Comparison of ENCODE assay signal across 25 cellular contexts in the genomic region with DNA sequence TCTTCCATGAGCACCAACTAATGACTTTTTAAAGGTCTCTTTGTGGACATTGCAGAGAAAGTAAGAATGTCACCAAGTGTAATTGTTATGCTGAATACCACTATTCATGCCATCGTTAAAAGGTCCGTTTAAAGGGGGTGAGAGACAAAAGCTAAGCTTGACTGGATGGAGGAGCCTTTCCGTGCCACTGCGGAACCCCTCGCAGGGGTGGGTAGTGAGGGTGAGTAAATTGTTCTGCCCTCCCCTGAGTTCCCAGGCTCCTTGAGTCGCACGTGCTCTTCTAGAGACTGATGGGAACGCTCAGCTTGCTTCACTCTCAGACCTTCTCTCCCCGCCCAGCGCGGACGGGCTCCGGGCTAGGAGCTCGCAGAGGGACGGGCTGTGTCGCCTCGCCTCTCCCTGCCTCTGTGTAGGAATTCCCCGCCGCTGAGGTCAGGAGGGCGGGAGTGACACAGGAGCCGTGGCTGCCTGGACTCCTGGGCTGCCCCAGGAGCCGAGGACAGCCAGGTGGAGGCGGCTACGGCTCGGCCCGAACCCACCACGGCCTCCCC.
DNase-seq lines count a peak whose midpoint lies in the region; ATAC-seq, FAIRE-seq and TF ChIP-seq lines count a peak whose summit lies in the region.
"Had no signal": no experiment of that assay in that cellular context is flagged by ENCODE, and none has a peak within 500 bp of the region (broad histone marks: within the 10 kb centered on the region; RNA-seq: fewer than 3 reads in every experiment).

No MANE protein-coding gene starts in this region.

- peak; percentile 69 for DNase-seq in H7
- peak; percentile 71 for DNase-seq in WTC11 (ENCODE audit: low spot score)
- peak; percentile 92 for DNase-seq in iPS DF 19.7 (ENCODE audit: low read depth, low spot score)
- DNase-seq in pons (ENCODE audit: low spot score) = peak; percentile 57
- DNase-seq in GM19239 (ENCODE audit: insufficient read length, low spot score) = no peak
- DNase-seq in GM12892 (ENCODE audit: insufficient read length) = no peak
- no peak for DNase-seq in omental fat pad (ENCODE audit: low spot score)
- DNase-seq: activated naive CD4-positive, alpha-beta T cell treated with Interleukin-2 at 50 U/mL for 16 hours; Caco-2; DMS79 treated with DMSO at 0.1 percent for 48 hours; effector CD8-positive, alpha-beta T cell; heart left ventricle; mesendoderm; NCI-H1694; NCI-H524; PC-3; SHP77 treated with DMSO at 0.1 percent for 48 hours; small intestine; stimulated activated CD4-positive, alpha-beta T cell treated with anti-CD3 and anti-CD28 coated beads, Interleukin-1b, Interleukin-23, amount 100 ng/mL, for 48 hours; T1000; WERI-Rb-1 had no signal

- FAIRE-seq in GM19239 (lab: Jason Lieb, UNC) = no peak
- FAIRE-seq in GM12892 (lab: Jason Lieb, UNC) = no peak
- FAIRE-seq: colon, small intestine had no signal

- peaks cover 54% of the 10 kb centered on the region for H3K4me1 Mint-ChIP-seq in WTC11

- TF ChIP-seq CTCF in WTC11 (IDR thresholded peaks at IDR 0.05) = no peak
- TF ChIP-seq CTCF in omental fat pad (IDR thresholded peaks at IDR 0.05) = no peak

- TF ChIP-seq POLR2A in GM12892 (IDR thresholded peaks at IDR 0.05; ENCODE audit: low read depth, low read length) = no peak

- no peaks in the 10 kb centered on the region; the same call in 1 of the 2 replicates for H3K36me3 ChIP-seq in H7 (replicated peaks; ENCODE audit: control insufficient read depth, insufficient read depth, low read length)
- H3K36me3 ChIP-seq: adrenal gland, breast epithelium, WERI-Rb-1 had no signal

- H3K27me3 Mint-ChIP-seq in WTC11 (ENCODE audit: low read depth) = peaks cover 8% of the 10 kb centered on the region; the same call in 1 of the 2 replicates

- H3K4me3 ChIP-seq in H7 (ENCODE audit: insufficient read depth, low read depth, low read length) = no peak overlapping the region
- H3K4me3 ChIP-seq: adrenal gland, breast epithelium, heart left ventricle had no signal

- no peaks in the 10 kb centered on the region for H3K27me3 ChIP-seq in H7 (ENCODE audit: control insufficient read depth, insufficient read depth, low read length)
- H3K27me3 ChIP-seq: adrenal gland, breast epithelium, heart left ventricle had no signal

- peaks cover 33% of the 10 kb centered on the region for H3K9me3 Mint-ChIP-seq in WTC11

- peak overlapping the region; percentile 11; the same call in 1 of the 2 replicates for H3K27ac Mint-ChIP-seq in WTC11

- peaks cover 22% of the 10 kb centered on the region for H3K36me3 Mint-ChIP-seq in WTC11

- H3K4me3 Mint-ChIP-seq in WTC11 = no peak overlapping the region

- CTCF ChIA-PET in WTC11 (lab: Charles Lee) = interaction anchor here (1.1 kb wide), 1 partner anchor 21 kb away, joined by 3 read pairs; no protein-coding TSS in a partner anchor

- peak; percentile 85 for ATAC-seq in WTC11
- no peak for ATAC-seq in omental fat pad (ENCODE audit: low FRiP score)
- ATAC-seq: left lobe of liver, PC-3 had no signal

- POLR2A ChIA-PET in WTC11 (lab: Charles Lee) = interaction anchor here (0.8 kb wide), 1 partner anchor 14 kb away, joined by 3 read pairs; no protein-coding TSS in a partner anchor

TF ChIP-seq in WTC11, 78 proteins besides CTCF, POLR2A, EP300 and RAD21 (continues in another document):
- TF ChIP-seq ZNF671 (CRISPR knock-in tag; IDR thresholded peaks at IDR 0.05) = no peak
- TF ChIP-seq, protein P1, sequence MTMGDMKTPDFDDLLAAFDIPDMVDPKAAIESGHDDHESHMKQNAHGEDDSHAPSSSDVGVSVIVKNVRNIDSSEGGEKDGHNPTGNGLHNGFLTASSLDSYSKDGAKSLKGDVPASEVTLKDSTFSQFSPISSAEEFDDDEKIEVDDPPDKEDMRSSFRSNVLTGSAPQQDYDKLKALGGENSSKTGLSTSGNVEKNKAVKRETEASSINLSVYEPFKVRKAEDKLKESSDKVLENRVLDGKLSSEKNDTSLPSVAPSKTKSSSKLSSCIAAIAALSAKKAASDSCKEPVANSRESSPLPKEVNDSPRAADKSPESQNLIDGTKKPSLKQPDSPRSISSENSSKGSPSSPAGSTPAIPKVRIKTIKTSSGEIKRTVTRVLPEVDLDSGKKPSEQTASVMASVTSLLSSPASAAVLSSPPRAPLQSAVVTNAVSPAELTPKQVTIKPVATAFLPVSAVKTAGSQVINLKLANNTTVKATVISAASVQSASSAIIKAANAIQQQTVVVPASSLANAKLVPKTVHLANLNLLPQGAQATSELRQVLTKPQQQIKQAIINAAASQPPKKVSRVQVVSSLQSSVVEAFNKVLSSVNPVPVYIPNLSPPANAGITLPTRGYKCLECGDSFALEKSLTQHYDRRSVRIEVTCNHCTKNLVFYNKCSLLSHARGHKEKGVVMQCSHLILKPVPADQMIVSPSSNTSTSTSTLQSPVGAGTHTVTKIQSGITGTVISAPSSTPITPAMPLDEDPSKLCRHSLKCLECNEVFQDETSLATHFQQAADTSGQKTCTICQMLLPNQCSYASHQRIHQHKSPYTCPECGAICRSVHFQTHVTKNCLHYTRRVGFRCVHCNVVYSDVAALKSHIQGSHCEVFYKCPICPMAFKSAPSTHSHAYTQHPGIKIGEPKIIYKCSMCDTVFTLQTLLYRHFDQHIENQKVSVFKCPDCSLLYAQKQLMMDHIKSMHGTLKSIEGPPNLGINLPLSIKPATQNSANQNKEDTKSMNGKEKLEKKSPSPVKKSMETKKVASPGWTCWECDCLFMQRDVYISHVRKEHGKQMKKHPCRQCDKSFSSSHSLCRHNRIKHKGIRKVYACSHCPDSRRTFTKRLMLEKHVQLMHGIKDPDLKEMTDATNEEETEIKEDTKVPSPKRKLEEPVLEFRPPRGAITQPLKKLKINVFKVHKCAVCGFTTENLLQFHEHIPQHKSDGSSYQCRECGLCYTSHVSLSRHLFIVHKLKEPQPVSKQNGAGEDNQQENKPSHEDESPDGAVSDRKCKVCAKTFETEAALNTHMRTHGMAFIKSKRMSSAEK (CRISPR knock-in tag; IDR thresholded peaks at IDR 0.05; ENCODE audit: borderline replicate concordance) = 0 out of 2 replicates have a peak, but pooled peaks have one; percentile 69
- TF ChIP-seq, protein P2, sequence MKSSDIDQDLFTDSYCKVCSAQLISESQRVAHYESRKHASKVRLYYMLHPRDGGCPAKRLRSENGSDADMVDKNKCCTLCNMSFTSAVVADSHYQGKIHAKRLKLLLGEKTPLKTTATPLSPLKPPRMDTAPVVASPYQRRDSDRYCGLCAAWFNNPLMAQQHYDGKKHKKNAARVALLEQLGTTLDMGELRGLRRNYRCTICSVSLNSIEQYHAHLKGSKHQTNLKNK (CRISPR knock-in tag; IDR thresholded peaks at IDR 0.05) = peak; percentile 75; the same call in 1 of the 2 replicates
- TF ChIP-seq, protein P3, sequence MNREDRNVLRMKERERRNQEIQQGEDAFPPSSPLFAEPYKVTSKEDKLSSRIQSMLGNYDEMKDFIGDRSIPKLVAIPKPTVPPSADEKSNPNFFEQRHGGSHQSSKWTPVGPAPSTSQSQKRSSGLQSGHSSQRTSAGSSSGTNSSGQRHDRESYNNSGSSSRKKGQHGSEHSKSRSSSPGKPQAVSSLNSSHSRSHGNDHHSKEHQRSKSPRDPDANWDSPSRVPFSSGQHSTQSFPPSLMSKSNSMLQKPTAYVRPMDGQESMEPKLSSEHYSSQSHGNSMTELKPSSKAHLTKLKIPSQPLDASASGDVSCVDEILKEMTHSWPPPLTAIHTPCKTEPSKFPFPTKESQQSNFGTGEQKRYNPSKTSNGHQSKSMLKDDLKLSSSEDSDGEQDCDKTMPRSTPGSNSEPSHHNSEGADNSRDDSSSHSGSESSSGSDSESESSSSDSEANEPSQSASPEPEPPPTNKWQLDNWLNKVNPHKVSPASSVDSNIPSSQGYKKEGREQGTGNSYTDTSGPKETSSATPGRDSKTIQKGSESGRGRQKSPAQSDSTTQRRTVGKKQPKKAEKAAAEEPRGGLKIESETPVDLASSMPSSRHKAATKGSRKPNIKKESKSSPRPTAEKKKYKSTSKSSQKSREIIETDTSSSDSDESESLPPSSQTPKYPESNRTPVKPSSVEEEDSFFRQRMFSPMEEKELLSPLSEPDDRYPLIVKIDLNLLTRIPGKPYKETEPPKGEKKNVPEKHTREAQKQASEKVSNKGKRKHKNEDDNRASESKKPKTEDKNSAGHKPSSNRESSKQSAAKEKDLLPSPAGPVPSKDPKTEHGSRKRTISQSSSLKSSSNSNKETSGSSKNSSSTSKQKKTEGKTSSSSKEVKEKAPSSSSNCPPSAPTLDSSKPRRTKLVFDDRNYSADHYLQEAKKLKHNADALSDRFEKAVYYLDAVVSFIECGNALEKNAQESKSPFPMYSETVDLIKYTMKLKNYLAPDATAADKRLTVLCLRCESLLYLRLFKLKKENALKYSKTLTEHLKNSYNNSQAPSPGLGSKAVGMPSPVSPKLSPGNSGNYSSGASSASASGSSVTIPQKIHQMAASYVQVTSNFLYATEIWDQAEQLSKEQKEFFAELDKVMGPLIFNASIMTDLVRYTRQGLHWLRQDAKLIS (CRISPR knock-in tag; IDR thresholded peaks at IDR 0.05; ENCODE audit: borderline replicate concordance) = 0 out of 2 replicates have a peak, but pooled peaks have one; percentile 59
- TF ChIP-seq RORB (CRISPR knock-in tag; IDR thresholded peaks at IDR 0.05) = no peak
- peak; percentile 86; the same call in 1 of the 2 replicates for TF ChIP-seq CBFB (CRISPR knock-in tag; IDR thresholded peaks at IDR 0.05; ENCODE audit: low read depth)
- TF ChIP-seq ZBTB21 (CRISPR knock-in tag; IDR thresholded peaks at IDR 0.05; ENCODE audit: borderline replicate concordance) = 0 out of 2 replicates have a peak, but pooled peaks have one; percentile 62
- no peak for TF ChIP-seq OVOL2 (CRISPR knock-in tag; IDR thresholded peaks at IDR 0.05; ENCODE audit: borderline replicate concordance)
- TF ChIP-seq, protein P4, sequence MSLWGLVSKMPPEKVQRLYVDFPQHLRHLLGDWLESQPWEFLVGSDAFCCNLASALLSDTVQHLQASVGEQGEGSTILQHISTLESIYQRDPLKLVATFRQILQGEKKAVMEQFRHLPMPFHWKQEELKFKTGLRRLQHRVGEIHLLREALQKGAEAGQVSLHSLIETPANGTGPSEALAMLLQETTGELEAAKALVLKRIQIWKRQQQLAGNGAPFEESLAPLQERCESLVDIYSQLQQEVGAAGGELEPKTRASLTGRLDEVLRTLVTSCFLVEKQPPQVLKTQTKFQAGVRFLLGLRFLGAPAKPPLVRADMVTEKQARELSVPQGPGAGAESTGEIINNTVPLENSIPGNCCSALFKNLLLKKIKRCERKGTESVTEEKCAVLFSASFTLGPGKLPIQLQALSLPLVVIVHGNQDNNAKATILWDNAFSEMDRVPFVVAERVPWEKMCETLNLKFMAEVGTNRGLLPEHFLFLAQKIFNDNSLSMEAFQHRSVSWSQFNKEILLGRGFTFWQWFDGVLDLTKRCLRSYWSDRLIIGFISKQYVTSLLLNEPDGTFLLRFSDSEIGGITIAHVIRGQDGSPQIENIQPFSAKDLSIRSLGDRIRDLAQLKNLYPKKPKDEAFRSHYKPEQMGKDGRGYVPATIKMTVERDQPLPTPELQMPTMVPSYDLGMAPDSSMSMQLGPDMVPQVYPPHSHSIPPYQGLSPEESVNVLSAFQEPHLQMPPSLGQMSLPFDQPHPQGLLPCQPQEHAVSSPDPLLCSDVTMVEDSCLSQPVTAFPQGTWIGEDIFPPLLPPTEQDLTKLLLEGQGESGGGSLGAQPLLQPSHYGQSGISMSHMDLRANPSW (CRISPR knock-in tag; conservative IDR thresholded peaks at IDR 0.05; ENCODE audit: low read depth) = no peak

Comparison
In these comparisons a context has a peak if more than half of its experiments do, and no peak if none do; other contexts are left out.
1. DNase-seq: peak in H7 (single experiment), WTC11 (single experiment), iPS DF 19.7 (single experiment) and pons (single experiment); none in GM19239 (single experiment), GM12892 (single experiment) and omental fat pad (single experiment).